11 cellular contexts compared by ENCODE assay signal in genomic region chr12:13198240-13198639, GRCh38. TPM values are rescaled to one million over a fixed set of nuclear protein-coding genes. Genes with fewer than 3 reads are reported as not detected.
A peak's percentile ranks its signal among the peaks of the same experiment; 100 is the strongest.
DNase-seq lines count a peak whose midpoint lies in the region; ATAC-seq and TF ChIP-seq lines count a peak whose summit lies in the region.
"Had no signal": no experiment of that assay in that cellular context is flagged by ENCODE, and none has a peak within 500 bp of the region (broad histone marks: within the 10 kb centered on the region; RNA-seq: fewer than 3 reads in every experiment).

No MANE protein-coding gene starts in this region.

- DNase-seq in activated CD4-positive, alpha-beta T cell treated with anti-CD3 and anti-CD28 coated beads for 36 hours, result no peak
- no peak for DNase-seq in activated CD4-positive, alpha-beta T cell treated with anti-CD3 and anti-CD28 coated beads, Interleukin-2, amount 10 ng/mL, durations not matched to agents 7 days and 5 days
- DNase-seq in mammary epithelial cell (no peak), lower lobe of right lung (no peak), tibial artery (no peak), NCI-H345 treated with DMSO at 0.1 percent for 48 hours (lab: John Stamatoyannopoulos, UW; ENCODE audit: unreplicated experiment) (no peak)
- DNase-seq: 8988T, GF-D8, NCI-H446 treated with DMSO at 0.1 percent for 48 hours had no signal

- TF ChIP-seq CTCF in mammary epithelial cell (conservative IDR thresholded peaks at IDR 0.05 in 1 of 2, IDR thresholded peaks at IDR 0.05 in 1 of 2; ENCODE audit: extremely low read depth in 1 of 2, insufficient read depth in 1 of 2, low read depth in 1 of 2, low read length in 2 of 2) (no peak), lower lobe of right lung (IDR thresholded peaks at IDR 0.05) (no peak), tibial artery (IDR thresholded peaks at IDR 0.05) (no peak)

- ATAC-seq in activated CD4-positive, alpha-beta T cell treated with anti-CD3 and anti-CD28 coated beads for 36 hours, result no peak
- no peak for ATAC-seq in lower lobe of right lung
- no peak for ATAC-seq in HG02763 (IDR thresholded peaks at IDR 0.05; ENCODE audit: unreplicated experiment)
- no peak for ATAC-seq in GM19324 (IDR thresholded peaks at IDR 0.05; ENCODE audit: low FRiP score, unreplicated experiment)

- peak overlapping the region; percentile 82 for H3K4me3 Mint-ChIP-seq in activated CD4-positive, alpha-beta T cell treated with anti-CD3 and anti-CD28 coated beads for 36 hours
- no peak overlapping the region for H3K4me3 Mint-ChIP-seq in activated CD4-positive, alpha-beta T cell treated with anti-CD3 and anti-CD28 coated beads, Interleukin-2, amount 10 ng/mL, durations not matched to agents 7 days and 5 days

- no peak overlapping the region for H3K27ac Mint-ChIP-seq in activated CD4-positive, alpha-beta T cell treated with anti-CD3 and anti-CD28 coated beads for 36 hours
- no peak overlapping the region for H3K27ac Mint-ChIP-seq in activated CD4-positive, alpha-beta T cell treated with anti-CD3 and anti-CD28 coated beads, Interleukin-2, amount 10 ng/mL, durations not matched to agents 7 days and 5 days

- H3K36me3 ChIP-seq in mammary epithelial cell (ENCODE audit: insufficient read depth, low read length), result peaks cover 13% of the 10 kb centered on the region
- no peaks in the 10 kb centered on the region for H3K36me3 ChIP-seq in lower lobe of right lung
- no peaks in the 10 kb centered on the region for H3K36me3 ChIP-seq in tibial artery

- peaks cover 32% of the 10 kb centered on the region for H3K4me1 Mint-ChIP-seq in activated CD4-positive, alpha-beta T cell treated with anti-CD3 and anti-CD28 coated beads for 36 hours
- peaks cover 55% of the 10 kb centered on the region for H3K4me1 Mint-ChIP-seq in activated CD4-positive, alpha-beta T cell treated with anti-CD3 and anti-CD28 coated beads, Interleukin-2, amount 10 ng/mL, durations not matched to agents 7 days and 5 days

- no peaks in the 10 kb centered on the region for H3K27me3 Mint-ChIP-seq in activated CD4-positive, alpha-beta T cell treated with anti-CD3 and anti-CD28 coated beads for 36 hours
- H3K27me3 Mint-ChIP-seq in activated CD4-positive, alpha-beta T cell treated with anti-CD3 and anti-CD28 coated beads, Interleukin-2, amount 10 ng/mL, durations not matched to agents 7 days and 5 days, result peaks cover 14% of the 10 kb centered on the region

- peak overlapping the region; percentile 85 for H3K4me2 ChIP-seq in mammary epithelial cell (ENCODE audit: insufficient read depth, low read depth, low read length)

- peak overlapping the region; percentile 98 for H3K27ac ChIP-seq in mammary epithelial cell (ENCODE audit: insufficient read depth, low read depth, low read length)
- peak overlapping the region; percentile 92 for H3K27ac ChIP-seq in lower lobe of right lung
- H3K27ac ChIP-seq in tibial artery, result peak overlapping the region; percentile 79 to 83

- in situ Hi-C loops in mammary epithelial cell (cut with MboI; ENCODE audit: low sequenced_read_pairs in 2 of 2), result loop anchor here in 1 of 2 donors (5.0 kb wide), 1 partner anchor 96 kb away; the partner anchor contains the start of gene GSG1

- peak overlapping the region; percentile 100 for H3K9ac ChIP-seq in mammary epithelial cell (ENCODE audit: insufficient read depth, low read length)

- H3K27me3 ChIP-seq in mammary epithelial cell (ENCODE audit: insufficient read depth, low read length) (no peaks in the 10 kb centered on the region), lower lobe of right lung (ENCODE audit: low read depth) (no peaks in the 10 kb centered on the region), tibial artery (no peaks in the 10 kb centered on the region)

- H4K20me1 ChIP-seq in mammary epithelial cell (ENCODE audit: insufficient read depth, low read length), result no peaks in the 10 kb centered on the region

- no peaks in the 10 kb centered on the region for H3K9me3 ChIP-seq in mammary epithelial cell (replicated peaks; ENCODE audit: insufficient read depth, low read length)
- H3K9me3 ChIP-seq in lower lobe of right lung, result no peaks in the 10 kb centered on the region
- H3K9me3 ChIP-seq in tibial artery, result no peaks in the 10 kb centered on the region

- intact Hi-C loops in activated CD4-positive, alpha-beta T cell treated with anti-CD3 and anti-CD28 coated beads for 36 hours (cut with DNase I, micrococcal nuclease), result loop anchor here in 1 of 2 experiments (5.0 to 10.0 kb wide), 3 partner anchors 471 to 1167 kb away; partner anchors contain the start of genes ATF7IP, BORCS5 and MANSC1
- intact Hi-C loops in mammary epithelial cell (cut with micrococcal nuclease) (loop anchor here (10.0 kb wide), 1 partner anchor 57 kb away; no protein-coding TSS in a partner anchor), lower lobe of right lung (cut with DNase I) (no loop called here), tibial artery (cut with DNase I; ENCODE audit: low total_unique reads) (loop anchor here (5.0 kb wide), 2 partner anchors 96 to 1366 kb away; partner anchors contain the start of gene GSG1)

- POLR2A ChIA-PET in activated CD4-positive, alpha-beta T cell treated with anti-CD3 and anti-CD28 coated beads for 36 hours (lab: Charles Lee), result interaction anchor here (0.6 to 0.7 kb wide), 2 partner anchors 23 to 501 kb away, joined by 3 to 5 read pairs; no protein-coding TSS in a partner anchor
- POLR2A ChIA-PET in activated CD4-positive, alpha-beta T cell treated with anti-CD3 and anti-CD28 coated beads, Interleukin-2, amount 10 ng/mL, durations not matched to agents 7 days and 5 days (lab: Charles Lee), result no interaction called here

- BruUV-seq in mammary epithelial cell (replicated peaks; lab: Mats Ljungman, UMichigan), result no TSS peak

- 27% methylated on average over 4 of the region's 4 CpGs for WGBS in mammary epithelial cell (ENCODE audit: low coverage, missing lambda C conversion rate)

- H2AFZ ChIP-seq in mammary epithelial cell (ENCODE audit: low read depth, low read length), result no peak overlapping the region

- peaks cover 67% of the 10 kb centered on the region for H3K79me2 ChIP-seq in mammary epithelial cell (ENCODE audit: insufficient read depth, low read length)

- CTCF ChIA-PET in activated CD4-positive, alpha-beta T cell treated with anti-CD3 and anti-CD28 coated beads for 36 hours (lab: Charles Lee), result interaction anchor here (0.7 to 1.4 kb wide), 4 partner anchors 8 to 155 kb away, joined by 3 to 4 read pairs (median 4); no protein-coding TSS in a partner anchor
- CTCF ChIA-PET in activated CD4-positive, alpha-beta T cell treated with anti-CD3 and anti-CD28 coated beads, Interleukin-2, amount 10 ng/mL, durations not matched to agents 7 days and 5 days (lab: Charles Lee), result interaction anchor here (1.7 kb wide), 1 partner anchor 14 kb away, joined by 9 read pairs; no protein-coding TSS in a partner anchor
- CTCF ChIA-PET in mammary epithelial cell (lab: Charles Lee; ENCODE audit: low non-redundant PET), result no interaction called here

- dilution Hi-C loops in mammary epithelial cell (cut with HindIII; ENCODE audit: low sequenced_read_pairs), result no loop called here

- H3K4me3 ChIP-seq in mammary epithelial cell (replicated peaks in 1 of 3; ENCODE audit: insufficient read depth in 1 of 3, low read depth in 2 of 3, low read length in 3 of 3) (peak overlapping the region; percentile 65 to 93 (median 81)), lower lobe of right lung (peak overlapping the region; percentile 62), tibial artery (peak overlapping the region; percentile 55 to 57)

- no peaks in the 10 kb centered on the region for H3K36me3 Mint-ChIP-seq in activated CD4-positive, alpha-beta T cell treated with anti-CD3 and anti-CD28 coated beads for 36 hours (ENCODE audit: low read depth)
- H3K36me3 Mint-ChIP-seq in activated CD4-positive, alpha-beta T cell treated with anti-CD3 and anti-CD28 coated beads, Interleukin-2, amount 10 ng/mL, durations not matched to agents 7 days and 5 days (ENCODE audit: low read depth), result peaks cover 3% of the 10 kb centered on the region

- no peaks in the 10 kb centered on the region for H3K9me3 Mint-ChIP-seq in activated CD4-positive, alpha-beta T cell treated with anti-CD3 and anti-CD28 coated beads for 36 hours (ENCODE audit: low read depth)
- H3K9me3 Mint-ChIP-seq in activated CD4-positive, alpha-beta T cell treated with anti-CD3 and anti-CD28 coated beads, Interleukin-2, amount 10 ng/mL, durations not matched to agents 7 days and 5 days, result no peaks in the 10 kb centered on the region

- H3K4me1 ChIP-seq in mammary epithelial cell (ENCODE audit: insufficient read depth, low read length) (peaks cover 66% of the 10 kb centered on the region), lower lobe of right lung (peaks cover 66% of the 10 kb centered on the region), tibial artery (peaks cover 0 to 21% (median 12%) of the 10 kb centered on the region in 4 donors)

RNA-seq across cellular contexts. Expression of gene EMP1, which starts 1.7 kb away (rescaled TPM):
- 10 to 100 TPM; 12.9 to 16.6 TPM for total RNA-seq in activated CD4-positive, alpha-beta T cell treated with anti-CD3 and anti-CD28 coated beads for 36 hours
- total RNA-seq in activated CD4-positive, alpha-beta T cell treated with anti-CD3 and anti-CD28 coated beads, Interleukin-2, amount 10 ng/mL, durations not matched to agents 7 days and 5 days, result 10 to 100 TPM; 35.0 to 36.1 TPM
- total RNA-seq in mammary epithelial cell (100 to 1,000 TPM in 1 of 2 donors, 10 to 100 TPM in 1; 33.7 to 204 TPM), lower lobe of right lung (195 TPM)
- 309 TPM for polyA plus RNA-seq in mammary epithelial cell
- 450 TPM for polyA minus RNA-seq in mammary epithelial cell
